In genomic region chr4:85963231-85963630, GRCh38 we compare ENCODE assay signal across 28 cellular contexts.
"Had no signal": no experiment of that assay in that cellular context is flagged by ENCODE, and none has a peak within 500 bp of the region (broad histone marks: within the 10 kb centered on the region; RNA-seq: fewer than 3 reads in every experiment).

No MANE protein-coding gene starts in this region.

- H3K27me3 ChIP-seq: dorsolateral prefrontal cortex, neural progenitor cell, right atrium auricular region, suprapubic skin, transverse colon, upper lobe of right lung, vagina had no signal

- H3K27ac ChIP-seq: dorsolateral prefrontal cortex, epithelial cell of prostate, neural progenitor cell, prostate gland, right atrium auricular region, suprapubic skin, transverse colon, upper lobe of right lung, vagina had no signal

- ATAC-seq: esophagus mucosa; left lobe of liver; naive thymus-derived CD4-positive, alpha-beta T cell; sciatic nerve; stimulated activated naive CD8-positive, alpha-beta T cell treated with anti-CD3 and anti-CD28 coated beads, Interleukin-15, amount 100 ng/mL, for 72 hours; upper lobe of right lung had no signal

- H3K36me3 ChIP-seq: neural progenitor cell, prostate gland, right atrium auricular region, suprapubic skin, transverse colon, upper lobe of right lung, vagina had no signal

- H3K9ac ChIP-seq: neural progenitor cell had no signal

- H3K4me3 ChIP-seq: dorsolateral prefrontal cortex, lung, neural progenitor cell, prostate gland, right atrium auricular region, smooth muscle cell, suprapubic skin, transverse colon, upper lobe of right lung, vagina had no signal

- H3K9me3 ChIP-seq: prostate gland, right atrium auricular region, suprapubic skin, transverse colon, upper lobe of right lung, vagina had no signal

- H3K4me2 ChIP-seq: neural progenitor cell, smooth muscle cell had no signal

- FAIRE-seq: keratinocyte had no signal

- DNase-seq: dorsolateral prefrontal cortex; effector CD4-positive, alpha-beta T cell; endodermal cell; hypothalamus; immature natural killer cell; mesendoderm; midbrain; naive thymus-derived CD4-positive, alpha-beta T cell; stimulated activated CD4-positive, alpha-beta T cell treated with anti-CD3 and anti-CD28 coated beads, Interleukin-12 subunit alpha, Interleukin-12 subunit beta, amount 100 ng/mL, for 4 hours; stimulated activated CD4-positive, alpha-beta T cell treated with anti-CD3 and anti-CD28 coated beads, Interleukin-1b, Interleukin-23, amount 100 ng/mL, for 48 hours; stimulated activated CD4-positive, alpha-beta T cell treated with anti-CD3 and anti-CD28 coated beads, Interleukin-4, amount 100 ng/mL, for 1 hour; stimulated activated CD8-positive, alpha-beta memory T cell treated with anti-CD3 and anti-CD28 coated beads, Interleukin-4, amount 100 ng/mL, for 48 hours; stimulated activated naive CD4-positive, alpha-beta T cell; stimulated activated naive CD8-positive, alpha-beta T cell treated with anti-CD3 and anti-CD28 coated beads, Interleukin-15, amount 100 ng/mL, for 72 hours; transverse colon; upper lobe of right lung had no signal

- H3K4me1 ChIP-seq: neural progenitor cell, prostate gland, suprapubic skin, transverse colon had no signal

- H2AFZ ChIP-seq: neural progenitor cell had no signal
